ENCODE assay signal across 14 cellular contexts in the genomic region with DNA sequence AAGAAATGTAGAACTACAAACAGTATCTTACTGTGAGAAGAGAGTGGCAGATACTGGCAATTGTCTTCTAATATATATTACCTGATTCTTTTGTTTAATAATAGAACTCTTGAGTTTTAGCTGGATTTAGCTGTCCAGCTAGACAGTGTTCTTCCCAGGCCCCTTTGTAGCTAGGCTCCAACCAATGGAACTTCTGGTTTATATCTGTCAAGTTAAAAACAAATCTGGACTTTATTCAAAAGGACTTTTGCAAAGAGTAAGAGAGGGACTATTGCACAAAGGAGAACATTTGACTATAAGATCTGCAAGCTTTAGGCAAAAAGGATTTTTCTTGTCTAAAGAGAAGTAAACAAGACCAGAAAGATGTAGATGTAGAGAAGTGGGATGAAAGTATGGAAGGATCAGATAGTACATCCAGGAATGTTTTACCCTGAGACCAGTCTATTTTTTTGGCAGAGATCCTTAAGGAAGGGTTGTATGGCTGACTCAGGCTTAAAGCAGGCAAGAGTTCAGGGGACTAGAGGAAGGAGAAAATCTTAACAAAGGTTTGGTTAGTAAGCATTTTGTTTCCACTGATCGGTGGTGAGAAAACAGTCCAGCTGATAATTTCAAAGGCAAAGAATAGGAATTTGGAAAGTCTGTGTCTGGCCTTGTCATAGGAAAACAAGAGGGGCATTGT.
DNase-seq lines count a peak whose midpoint lies in the region; ATAC-seq, FAIRE-seq and TF ChIP-seq lines count a peak whose summit lies in the region.
"Had no signal": no experiment of that assay in that cellular context is flagged by ENCODE, and none has a peak within 500 bp of the region (broad histone marks: within the 10 kb centered on the region; RNA-seq: fewer than 3 reads in every experiment).

No MANE protein-coding gene starts in this region.

- no peak overlapping the region for H3K27ac Mint-ChIP-seq in stimulated activated naive CD8-positive, alpha-beta T cell treated with anti-CD3 and anti-CD28 coated beads, Interleukin-15, amount 100 ng/mL, for 72 hours
- H3K27ac Mint-ChIP-seq in activated naive CD4-positive, alpha-beta T cell treated with anti-CD3 and anti-CD28 coated beads, Interleukin-2, amount 50 U/mL, for 72 hours, result no peak overlapping the region
- H3K27ac Mint-ChIP-seq: activated CD4-positive, alpha-beta T cell treated with anti-CD3 and anti-CD28 coated beads for 36 hours had no signal

- no peaks in the 10 kb centered on the region for H3K9me3 Mint-ChIP-seq in stimulated activated naive CD8-positive, alpha-beta T cell treated with anti-CD3 and anti-CD28 coated beads, Interleukin-15, amount 100 ng/mL, for 72 hours
- H3K9me3 Mint-ChIP-seq in activated naive CD4-positive, alpha-beta T cell treated with anti-CD3 and anti-CD28 coated beads, Interleukin-2, amount 50 U/mL, for 72 hours, result peaks cover 0 to 10% of the 10 kb centered on the region in 2 donors

- FAIRE-seq in bronchial epithelial cell (lab: Jason Lieb, UNC), result no peak
- FAIRE-seq: H1 had no signal

- intact Hi-C loops in Right ventricle myocardium inferior (cut with DNase I), result no loop called here

- no peaks in the 10 kb centered on the region for H3K36me3 ChIP-seq in right atrium auricular region
- no peaks in the 10 kb centered on the region for H3K36me3 ChIP-seq in bronchial epithelial cell (ENCODE audit: control insufficient read depth, insufficient read depth, low read length)
- H3K36me3 ChIP-seq in kidney epithelial cell (ENCODE audit: control insufficient read depth, insufficient read depth, low read length), result no peaks in the 10 kb centered on the region
- H3K36me3 ChIP-seq: thyroid gland had no signal

- no peaks in the 10 kb centered on the region for H3K27me3 Mint-ChIP-seq in stimulated activated naive CD8-positive, alpha-beta T cell treated with anti-CD3 and anti-CD28 coated beads, Interleukin-15, amount 100 ng/mL, for 72 hours

- ATAC-seq in Right ventricle myocardium inferior, result peak; percentile 66
- ATAC-seq in stimulated activated naive CD8-positive, alpha-beta T cell treated with anti-CD3 and anti-CD28 coated beads, Interleukin-15, amount 100 ng/mL, for 72 hours, result no peak
- ATAC-seq in activated naive CD4-positive, alpha-beta T cell treated with anti-CD3 and anti-CD28 coated beads, Interleukin-2, amount 50 U/mL, for 72 hours, result no peak
- ATAC-seq: activated CD4-positive, alpha-beta T cell treated with anti-CD3 and anti-CD28 coated beads for 36 hours had no signal

- no peak for DNase-seq in Right ventricle myocardium inferior (ENCODE audit: missing footprints)
- DNase-seq in right atrium auricular region (ENCODE audit: low spot score), result no peak
- DNase-seq in bronchial epithelial cell (ENCODE audit: low read depth), result peak; percentile 73
- peak; percentile 37 for DNase-seq in kidney epithelial cell (ENCODE audit: low read depth)
- no peak for DNase-seq in stimulated activated naive CD8-positive, alpha-beta T cell treated with anti-CD3 and anti-CD28 coated beads, Interleukin-15, amount 100 ng/mL, for 72 hours
- no peak for DNase-seq in SKM-1 (lab: John Stamatoyannopoulos, UW; ENCODE audit: unreplicated experiment)
- no peak for DNase-seq in activated CD4-positive, alpha-beta T cell treated with anti-CD3 and anti-CD28 coated beads for 48 hours
- DNase-seq in activated naive CD4-positive, alpha-beta T cell treated with anti-CD3 and anti-CD28 coated beads, Interleukin-2, amount 50 U/mL, for 72 hours (ENCODE audit: low spot score in 2 of 2), result no peak
- DNase-seq: activated CD4-positive, alpha-beta T cell treated with anti-CD3 and anti-CD28 coated beads for 36 hours; activated naive CD4-positive, alpha-beta T cell; NCI-H510A; thyroid gland had no signal

- no peak for TF ChIP-seq CTCF in right atrium auricular region (IDR thresholded peaks at IDR 0.05)
- TF ChIP-seq CTCF in bronchial epithelial cell (IDR thresholded peaks at IDR 0.05; ENCODE audit: insufficient read depth, low read length, severe bottlenecking), result no peak
- no peak for TF ChIP-seq CTCF in kidney epithelial cell (IDR thresholded peaks at IDR 0.05; ENCODE audit: insufficient read depth, low read length, poor library complexity, severe bottlenecking)

- H3K4me3 ChIP-seq in right atrium auricular region (no peak overlapping the region), bronchial epithelial cell (ENCODE audit: low read depth, low read length) (no peak overlapping the region), kidney epithelial cell (ENCODE audit: low read depth, low read length) (no peak overlapping the region)
- H3K4me3 ChIP-seq: thyroid gland had no signal

- no peaks in the 10 kb centered on the region for H3K27me3 ChIP-seq in right atrium auricular region
- H3K27me3 ChIP-seq in bronchial epithelial cell (ENCODE audit: control insufficient read depth, insufficient read depth, low read length), result no peaks in the 10 kb centered on the region
- no peaks in the 10 kb centered on the region for H3K27me3 ChIP-seq in kidney epithelial cell (ENCODE audit: control insufficient read depth, insufficient read depth, low read length)
- H3K27me3 ChIP-seq: thyroid gland had no signal

- peak overlapping the region in 1 of 2 donors; percentile 1 for H3K27ac ChIP-seq in right atrium auricular region
- H3K27ac ChIP-seq: 22Rv1, thyroid gland had no signal

- H3K4me1 Mint-ChIP-seq in stimulated activated naive CD8-positive, alpha-beta T cell treated with anti-CD3 and anti-CD28 coated beads, Interleukin-15, amount 100 ng/mL, for 72 hours, result no peaks in the 10 kb centered on the region
- H3K4me1 Mint-ChIP-seq: activated CD4-positive, alpha-beta T cell treated with anti-CD3 and anti-CD28 coated beads for 36 hours had no signal

- H3K4me1 ChIP-seq in right atrium auricular region, result no peaks in the 10 kb centered on the region
- H3K4me1 ChIP-seq: thyroid gland had no signal

- no peak overlapping the region for H3K4me3 Mint-ChIP-seq in stimulated activated naive CD8-positive, alpha-beta T cell treated with anti-CD3 and anti-CD28 coated beads, Interleukin-15, amount 100 ng/mL, for 72 hours
- H3K4me3 Mint-ChIP-seq: activated CD4-positive, alpha-beta T cell treated with anti-CD3 and anti-CD28 coated beads for 36 hours had no signal

- no peaks in the 10 kb centered on the region for H3K36me3 Mint-ChIP-seq in activated naive CD4-positive, alpha-beta T cell treated with anti-CD3 and anti-CD28 coated beads, Interleukin-2, amount 50 U/mL, for 72 hours

- no peaks in the 10 kb centered on the region for H3K9me3 ChIP-seq in right atrium auricular region
- H3K9me3 ChIP-seq: thyroid gland had no signal

Comparison
In these comparisons a context has a peak if more than half of its experiments do, and no peak if none do; other contexts are left out.
1. DNase-seq: peak in bronchial epithelial cell (single experiment) and kidney epithelial cell (single experiment); none in Right ventricle myocardium inferior (single experiment), right atrium auricular region (single experiment), stimulated activated naive CD8-positive, alpha-beta T cell treated with anti-CD3 and anti-CD28 coated beads, Interleukin-15, amount 100 ng/mL, for 72 hours (0 of 2), SKM-1 (single experiment), activated CD4-positive, alpha-beta T cell treated with anti-CD3 and anti-CD28 coated beads for 48 hours (single experiment) and activated naive CD4-positive, alpha-beta T cell treated with anti-CD3 and anti-CD28 coated beads, Interleukin-2, amount 50 U/mL, for 72 hours (0 of 2).